1 cellular context compared by ENCODE assay signal in the genomic region with DNA sequence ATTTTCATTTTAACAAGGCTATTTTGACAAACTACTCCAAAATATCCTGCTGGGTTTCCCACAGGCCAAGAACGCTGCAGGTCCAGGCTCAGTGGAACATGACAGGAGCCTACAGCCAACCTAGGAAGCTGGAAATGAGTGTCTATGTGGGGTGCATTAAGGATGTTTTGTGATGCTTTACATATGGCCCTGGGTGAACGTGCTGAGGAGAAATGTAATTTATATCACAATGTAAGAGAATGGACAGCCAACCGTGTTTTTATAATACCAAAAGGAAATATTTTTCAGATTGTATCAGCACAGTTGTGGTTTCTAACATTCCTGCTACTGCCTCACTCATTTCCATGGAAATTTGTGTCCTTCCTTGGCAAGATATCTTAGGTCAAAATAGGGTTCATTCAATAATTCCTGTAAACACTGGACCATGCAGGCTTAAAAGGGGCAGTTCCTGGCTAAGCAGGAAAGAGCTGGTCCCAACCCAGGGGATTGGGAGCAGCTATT.
TF ChIP-seq lines count a peak whose summit lies in the region.

No MANE protein-coding gene starts in this region.

TF ChIP-seq in A549, 52 proteins besides CTCF, POLR2A, EP300 and RAD21 (continued from another document):
- TF ChIP-seq HOXB13 (CRISPR knock-in tag; IDR thresholded peaks at IDR 0.05; ENCODE audit: low read depth): no peak
- TF ChIP-seq, protein P1, sequence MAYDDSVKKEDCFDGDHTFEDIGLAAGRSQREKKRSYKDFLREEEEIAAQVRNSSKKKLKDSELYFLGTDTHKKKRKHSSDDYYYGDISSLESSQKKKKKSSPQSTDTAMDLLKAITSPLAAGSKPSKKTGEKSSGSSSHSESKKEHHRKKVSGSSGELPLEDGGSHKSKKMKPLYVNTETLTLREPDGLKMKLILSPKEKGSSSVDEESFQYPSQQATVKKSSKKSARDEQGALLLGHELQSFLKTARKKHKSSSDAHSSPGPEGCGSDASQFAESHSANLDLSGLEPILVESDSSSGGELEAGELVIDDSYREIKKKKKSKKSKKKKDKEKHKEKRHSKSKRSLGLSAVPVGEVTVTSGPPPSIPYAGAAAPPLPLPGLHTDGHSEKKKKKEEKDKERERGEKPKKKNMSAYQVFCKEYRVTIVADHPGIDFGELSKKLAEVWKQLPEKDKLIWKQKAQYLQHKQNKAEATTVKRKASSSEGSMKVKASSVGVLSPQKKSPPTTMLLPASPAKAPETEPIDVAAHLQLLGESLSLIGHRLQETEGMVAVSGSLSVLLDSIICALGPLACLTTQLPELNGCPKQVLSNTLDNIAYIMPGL (CRISPR knock-in tag; IDR thresholded peaks at IDR 0.05; ENCODE audit: borderline replicate concordance): no peak
